2 cellular contexts compared by ENCODE assay signal in genomic region chr1:30907641-30908445, GRCh38.
TF ChIP-seq lines count a peak whose summit lies in the region.

No MANE protein-coding gene starts in this region.

TF ChIP-seq in endothelial cell of umbilical vein, 7 proteins besides CTCF, POLR2A, EP300 and RAD21 (continued from another document):
- TF ChIP-seq GATA2 (IDR thresholded peaks at IDR 0.05; ENCODE audit: insufficient read depth, insufficient read length, low read depth, low read length) (no peak), JUN (IDR thresholded peaks at IDR 0.05; ENCODE audit: borderline replicate concordance, insufficient read depth, insufficient read length, low read depth) (no peak), MYC (IDR thresholded peaks at IDR 0.05; ENCODE audit: low read depth, low read length) (no peak)

TF ChIP-seq in neural cell, 6 proteins besides CTCF, POLR2A, EP300 and RAD21 (continued from another document):
- TF ChIP-seq REST (IDR thresholded peaks at IDR 0.05; ENCODE audit: borderline replicate concordance) (no peak), MXI1 (conservative IDR thresholded peaks at IDR 0.05; ENCODE audit: poor library complexity, severe bottlenecking) (peak; percentile 83), POLR2AphosphoS5 (IDR thresholded peaks at IDR 0.05) (no peak), EZH2 (IDR thresholded peaks at IDR 0.05; ENCODE audit: borderline replicate concordance, insufficient read depth, low read length, poor library complexity, severe bottlenecking) (no peak)
